In the genomic region with DNA sequence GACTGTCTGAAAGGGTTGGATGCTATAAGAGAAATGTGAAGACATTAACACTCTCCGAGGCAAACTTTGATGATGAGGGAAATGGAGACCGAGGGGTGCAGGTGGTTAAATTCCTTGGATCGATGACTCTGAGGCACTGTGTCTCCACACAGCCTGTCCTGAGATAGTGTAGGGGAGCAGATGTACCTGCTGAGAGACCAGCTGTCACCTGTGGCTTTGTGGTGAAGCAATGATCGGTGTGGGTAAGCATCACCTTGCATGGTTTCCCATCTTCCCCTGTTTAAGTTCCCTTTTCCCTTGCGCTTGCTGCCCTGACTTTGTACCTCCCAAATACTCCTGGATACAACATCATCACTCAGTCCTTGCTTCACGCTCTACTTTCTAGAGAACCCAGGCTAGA, we compare ENCODE assay signal across 19 cellular contexts. TPM values are rescaled to one million over a fixed set of nuclear protein-coding genes. Genes with fewer than 3 reads are reported as not detected.
DNase-seq lines count a peak whose midpoint lies in the region; FAIRE-seq and TF ChIP-seq lines count a peak whose summit lies in the region.
"Had no signal": no experiment of that assay in that cellular context is flagged by ENCODE, and none has a peak within 500 bp of the region (broad histone marks: within the 10 kb centered on the region; RNA-seq: fewer than 3 reads in every experiment).

No MANE protein-coding gene starts in this region.

- intact Hi-C loops in MCF 10A (cut with micrococcal nuclease): no loop called here

- DNase-seq in DMS 273 (lab: John Stamatoyannopoulos, UW; ENCODE audit: unreplicated experiment) (peak; percentile 11), DMS 273 treated with DMSO at 0.1 percent for 48 hours (lab: John Stamatoyannopoulos, UW) (no peak), NCI-H69 (lab: John Stamatoyannopoulos, UW) (peak; percentile 70), H1 (ENCODE audit: low read depth in 1 of 2, low spot score in 2 of 2) (no peak), NCI-H526 (lab: John Stamatoyannopoulos, UW) (no peak), glomerular visceral epithelial cell (ENCODE audit: extremely low spot score) (no peak), MCF 10A (ENCODE audit: unreplicated experiment) (no peak)
- DNase-seq: AML-193; CD4-positive, alpha-beta T cell; DMS53; DND-41; EL had no signal

- H3K4me3 Mint-ChIP-seq in MCF 10A (ENCODE audit: unreplicated experiment): no peak overlapping the region
- H3K4me3 Mint-ChIP-seq: CD4-positive, alpha-beta T cell had no signal

- TF ChIP-seq RAD21 in H1 (IDR thresholded peaks at IDR 0.05 in 1 of 2, conservative IDR thresholded peaks at IDR 0.05 in 1 of 2; ENCODE audit: low read depth in 2 of 2, low read length in 2 of 2): no peak

- no peaks in the 10 kb centered on the region for H3K4me1 Mint-ChIP-seq in MCF 10A (ENCODE audit: insufficient read depth, unreplicated experiment)

- no peak overlapping the region for H4K5ac ChIP-seq in H1 (ENCODE audit: insufficient read length, low read depth, low read length)

- no peaks in the 10 kb centered on the region for H3K79me1 ChIP-seq in H1 (ENCODE audit: low read depth, low read length)

- peaks cover 73% of the 10 kb centered on the region for H3K27me3 Mint-ChIP-seq in MCF 10A (ENCODE audit: insufficient read depth, unreplicated experiment)

- no peak overlapping the region for H4K91ac ChIP-seq in H1 (replicated peaks; ENCODE audit: insufficient read length, low read length)

- H2BK120ac ChIP-seq in H1 (replicated peaks; ENCODE audit: low read depth, low read length): no peak overlapping the region

- no peak for TF ChIP-seq POLR2A in H1 (IDR thresholded peaks at IDR 0.05; ENCODE audit: control extremely low read depth in 1 of 2, low read depth in 2 of 2, low read length in 2 of 2)

- 90% methylated on average over 6 of the region's 6 CpGs; no CpG with 5 or more reads in 1 of the 2 experiments for WGBS in H1 (ENCODE audit: extremely low coverage in 1 of 2, insufficient coverage in 1 of 2, insufficient read length in 1 of 2, insufficient replicate concordance in 2 of 2, low coverage in 1 of 2, low lambda C conversion rate in 2 of 2, missing lambda C conversion rate in 1 of 2), 2 experiments

- no peak for TF ChIP-seq CTCF in H1 (IDR thresholded peaks at IDR 0.05; ENCODE audit: control extremely low read depth in 1 of 3, insufficient read depth in 1 of 3, low read depth in 1 of 3, low read length in 3 of 3)
- no peak for TF ChIP-seq CTCF in MCF 10A (IDR thresholded peaks at IDR 0.05; ENCODE audit: unreplicated experiment)

- BruUV-seq in MCF 10A (replicated peaks; lab: Mats Ljungman, UMichigan): no TSS peak

- no peaks in the 10 kb centered on the region for H3K79me2 ChIP-seq in H1 (ENCODE audit: control insufficient read depth in 1 of 2, insufficient read depth in 2 of 2, low read length in 2 of 2)

- no peak overlapping the region for H3K14ac ChIP-seq in H1 (ENCODE audit: insufficient read length)

- no peak overlapping the region for H2BK5ac ChIP-seq in H1 (ENCODE audit: low read depth, low read length)

- no peak overlapping the region for H3K9ac ChIP-seq in H1 (replicated peaks in 1 of 4; ENCODE audit: extremely low read depth in 1 of 4, low read depth in 3 of 4, low read length in 3 of 4)

- no peaks in the 10 kb centered on the region for H3K23me2 ChIP-seq in H1 (ENCODE audit: low read depth, low read length)

- H4K8ac ChIP-seq in H1 (ENCODE audit: extremely low read depth, insufficient read depth, low read length): no peak overlapping the region

- no peak overlapping the region for H3K56ac ChIP-seq in H1 (replicated peaks; ENCODE audit: insufficient read length, low read depth, low read length)

- no peaks in the 10 kb centered on the region for H3K9me3 ChIP-seq in H1 (ENCODE audit: insufficient read depth in 2 of 2, low read depth in 1 of 2, low read length in 1 of 2)
- H3K9me3 ChIP-seq: A549, HAP-1 had no signal

- no peak for FAIRE-seq in H1 (lab: Jason Lieb, UNC)
- FAIRE-seq: A549, G401.6, GM12891, GM19239 had no signal

- H3K36me3 ChIP-seq in H1 (ENCODE audit: control insufficient read depth in 2 of 4, insufficient read depth in 4 of 4, low read length in 3 of 4): no peaks in the 10 kb centered on the region
- H3K36me3 ChIP-seq: HAP-1 had no signal

- no peak overlapping the region for H3K4ac ChIP-seq in H1 (replicated peaks; ENCODE audit: insufficient read length, low read depth, low read length)

- no peak overlapping the region for H2AFZ ChIP-seq in H1 (ENCODE audit: low read length)

- H2BK12ac ChIP-seq in H1 (ENCODE audit: low read depth, low read length): no peak overlapping the region

- H3K4me2 ChIP-seq in H1 (ENCODE audit: insufficient read depth in 1 of 2, low read depth in 2 of 2, low read length in 2 of 2): no peak overlapping the region
- H3K4me2 ChIP-seq: A549 had no signal

- no peak overlapping the region for H2BK20ac ChIP-seq in H1 (ENCODE audit: low read length)

- CTCF ChIA-PET in H1 (lab: Charles Lee; ENCODE audit: partially characterized antibody) (interaction anchor here (2.3 kb wide), 1 partner anchor 35 kb away, joined by 7 read pairs; no protein-coding TSS in a partner anchor), MCF 10A (lab: Yijun Ruan, JAX) (no interaction called here)

- no peak overlapping the region for H3K18ac ChIP-seq in H1 (ENCODE audit: extremely low read depth, low read length)

- H2BK15ac ChIP-seq in H1 (ENCODE audit: low read length): no peak overlapping the region

- no peaks in the 10 kb centered on the region for H3K4me1 ChIP-seq in H1 (replicated peaks in 1 of 4; ENCODE audit: control insufficient read depth in 3 of 4, insufficient read depth in 4 of 4, low read length in 3 of 4)
- H3K4me1 ChIP-seq: A549, HAP-1 had no signal

- H3K36me3 Mint-ChIP-seq in MCF 10A (ENCODE audit: insufficient read depth, unreplicated experiment): no peaks in the 10 kb centered on the region

- H3K4me3 ChIP-seq in H1 (ENCODE audit: extremely low read depth in 1 of 4, insufficient read depth in 2 of 4, low read depth in 3 of 4, low read length in 4 of 4): no peak overlapping the region
- H3K4me3 ChIP-seq: A549, HAP-1 had no signal

- H3K9me3 Mint-ChIP-seq in MCF 10A (ENCODE audit: unreplicated experiment): no peaks in the 10 kb centered on the region
- H3K9me3 Mint-ChIP-seq: CD4-positive, alpha-beta T cell had no signal

- POLR2A ChIA-PET in H1 (lab: Charles Lee; ENCODE audit: partially characterized antibody): interaction anchor here (2.5 kb wide), 1 partner anchor 11 kb away, joined by 7 read pairs; no protein-coding TSS in a partner anchor
- POLR2A ChIA-PET in MCF 10A (lab: Yijun Ruan, JAX): interaction anchor here (0.6 kb wide), 1 partner anchor 52 kb away, joined by 3 read pairs; no protein-coding TSS in a partner anchor

- no peak overlapping the region for H3K27ac ChIP-seq in H1 (ENCODE audit: low read depth, low read length)
- H3K27ac ChIP-seq: 22Rv1, A549, C4-2B had no signal

- no peak for TF ChIP-seq EP300 in H1 (IDR thresholded peaks at IDR 0.05; ENCODE audit: borderline replicate concordance in 1 of 2, low read depth in 2 of 2, low read length in 2 of 2)

- peak overlapping the region; percentile 94 for H3K23ac ChIP-seq in H1 (ENCODE audit: insufficient read length)

- no peak overlapping the region for H3K27ac Mint-ChIP-seq in MCF 10A (ENCODE audit: low read depth, unreplicated experiment)
- H3K27ac Mint-ChIP-seq: CD4-positive, alpha-beta T cell had no signal

- no peaks in the 10 kb centered on the region for H3K27me3 ChIP-seq in H1 (replicated peaks in 1 of 4; ENCODE audit: control insufficient read depth in 3 of 4, extremely low read depth in 1 of 4, insufficient read depth in 3 of 4, low read length in 3 of 4)

- H2AK5ac ChIP-seq in H1 (ENCODE audit: low read depth, low read length): no peak overlapping the region

- no peaks in the 10 kb centered on the region for H4K20me1 ChIP-seq in H1 (replicated peaks in 1 of 2; ENCODE audit: control insufficient read depth in 1 of 2, insufficient read depth in 2 of 2, low read length in 2 of 2)

TF ChIP-seq in H1, 55 proteins besides CTCF, POLR2A, EP300 and RAD21 (continues in another document):
- TF ChIP-seq SUZ12 (IDR thresholded peaks at IDR 0.05; ENCODE audit: low read length): no peak
- no peak for TF ChIP-seq RXRA (IDR thresholded peaks at IDR 0.05; ENCODE audit: insufficient read depth, low read depth, low read length)
- no peak for TF ChIP-seq KDM5A (IDR thresholded peaks at IDR 0.05; ENCODE audit: low read length)
- TF ChIP-seq SP1 (IDR thresholded peaks at IDR 0.05; ENCODE audit: low read depth, low read length): no peak
- TF ChIP-seq, protein P1, sequence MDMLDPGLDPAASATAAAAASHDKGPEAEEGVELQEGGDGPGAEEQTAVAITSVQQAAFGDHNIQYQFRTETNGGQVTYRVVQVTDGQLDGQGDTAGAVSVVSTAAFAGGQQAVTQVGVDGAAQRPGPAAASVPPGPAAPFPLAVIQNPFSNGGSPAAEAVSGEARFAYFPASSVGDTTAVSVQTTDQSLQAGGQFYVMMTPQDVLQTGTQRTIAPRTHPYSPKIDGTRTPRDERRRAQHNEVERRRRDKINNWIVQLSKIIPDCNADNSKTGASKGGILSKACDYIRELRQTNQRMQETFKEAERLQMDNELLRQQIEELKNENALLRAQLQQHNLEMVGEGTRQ (IDR thresholded peaks at IDR 0.05; ENCODE audit: low read length): no peak
- no peak for TF ChIP-seq RNF2 (IDR thresholded peaks at IDR 0.05; ENCODE audit: borderline replicate concordance, low read depth, low read length, missing control alignments, poor library complexity, severe bottlenecking)
- TF ChIP-seq SP2 (IDR thresholded peaks at IDR 0.05; ENCODE audit: low read length): no peak

RNA-seq across cellular contexts. Expression of a gene that starts 9.8 kb away (rescaled TPM):
- 32.9 and 33.3 TPM in 2 replicates for total RNA-seq in H1 (2021; fragmentation: NEBNext Ultra II Directional; extraction: Animal tissue kit (Norgen Biotek cat#: 25700))
- polyA plus RNA-seq in H1 (2011; rRNA removed): 7.7 and 9.6 TPM in 2 replicates
- polyA plus RNA-seq in H1 (2011; cell fraction: cytosol; rRNA removed): 9.2 TPM
- polyA plus RNA-seq in H1 (2011; cell fraction: nucleus; rRNA removed): 12.7 TPM
- 14.4 to 27.8 TPM (median 17.6 TPM) in 4 replicates for polyA plus RNA-seq in H1 (2012, experiment 1 of 2)
- polyA plus RNA-seq in H1 (2012, experiment 2 of 2): 0.70 TPM
- 13.0 TPM for polyA plus RNA-seq in H1 (2013, experiment 1 of 2)
- 12.4 TPM for polyA plus RNA-seq in H1 (2013, experiment 2 of 2)
- polyA minus RNA-seq in H1 (2011; rRNA and poly(A)+ RNA removed): 37.5 and 52.8 TPM in 2 replicates
- polyA minus RNA-seq in H1 (2011; cell fraction: cytosol; rRNA and poly(A)+ RNA removed): 16.1 TPM
- 28.2 TPM for polyA minus RNA-seq in H1 (2011; cell fraction: nucleus; rRNA and poly(A)+ RNA removed)
- total RNA-seq in MCF 10A (2022): 17.8 and 25.0 TPM in 2 replicates

RNA-seq across cellular contexts. Expression of a gene that starts 52.4 kb away (rescaled TPM):
- total RNA-seq in H1 (2021; fragmentation: NEBNext Ultra II Directional; extraction: Animal tissue kit (Norgen Biotek cat#: 25700)): 11.9 and 13.3 TPM in 2 replicates
- polyA plus RNA-seq in H1 (2011; rRNA removed): 3.3 and 4.5 TPM in 2 replicates
- 7.2 TPM for polyA plus RNA-seq in H1 (2011; cell fraction: cytosol; rRNA removed)
- 1.7 TPM for polyA plus RNA-seq in H1 (2011; cell fraction: nucleus; rRNA removed)
- polyA plus RNA-seq in H1 (2012, experiment 1 of 2): 7.4 to 9.8 TPM (median 8.3 TPM) in 4 replicates
- polyA plus RNA-seq in H1 (2012, experiment 2 of 2): 4.6 TPM
- polyA plus RNA-seq in H1 (2013, experiment 1 of 2): 7.6 TPM
- 6.5 TPM for polyA plus RNA-seq in H1 (2013, experiment 2 of 2)
- 5.8 and 7.9 TPM in 2 replicates for polyA minus RNA-seq in H1 (2011; rRNA and poly(A)+ RNA removed)
- polyA minus RNA-seq in H1 (2011; cell fraction: cytosol; rRNA and poly(A)+ RNA removed): 6.9 TPM
- 14.5 TPM for polyA minus RNA-seq in H1 (2011; cell fraction: nucleus; rRNA and poly(A)+ RNA removed)
- total RNA-seq in MCF 10A (2022): 10.6 and 11.5 TPM in 2 replicates

Comparison
In these comparisons a context has a peak if more than half of its experiments do, and no peak if none do; other contexts are left out.
1. DNase-seq: peak in DMS 273 (single experiment) and NCI-H69 (single experiment); none in DMS 273 treated with DMSO at 0.1 percent for 48 hours (single experiment), H1 (0 of 2), NCI-H526 (0 of 2), glomerular visceral epithelial cell (single experiment) and MCF 10A (single experiment).